Comparison of ENCODE assay signal across 13 cellular contexts in genomic region chr11:10349281-10349665, GRCh38. TPM values are rescaled to one million over a fixed set of nuclear protein-coding genes. Genes with fewer than 3 reads are reported as not detected.
A peak's percentile ranks its signal among the peaks of the same experiment; 100 is the strongest.
DNase-seq lines count a peak whose midpoint lies in the region; ATAC-seq, FAIRE-seq and TF ChIP-seq lines count a peak whose summit lies in the region.
"Had no signal": no experiment of that assay in that cellular context is flagged by ENCODE, and none has a peak within 500 bp of the region (broad histone marks: within the 10 kb centered on the region; RNA-seq: fewer than 3 reads in every experiment).

No MANE protein-coding gene starts in this region.

- H3K9me3 Mint-ChIP-seq in Caco-2 (ENCODE audit: unreplicated experiment), result no peaks in the 10 kb centered on the region
- peaks cover 0 to 2% (median 0%) of the 10 kb centered on the region in 7 donors for H3K9me3 Mint-ChIP-seq in CD14-positive monocyte
- H3K9me3 Mint-ChIP-seq in natural killer cell treated with Interleukin-12 subunit alpha and Interleukin-12 subunit beta and Interleukin-15 and Interleukin-18, amount 100 ng/mL, for 72 hours, result no peaks in the 10 kb centered on the region

- intact Hi-C loops in Caco-2 (cut with micrococcal nuclease; ENCODE audit: unreplicated experiment) (no loop called here), psoas muscle (cut with DNase I) (no loop called here), CD14-positive monocyte (cut with micrococcal nuclease) (no loop called here)

- no peak for TF ChIP-seq EP300 in H1 (IDR thresholded peaks at IDR 0.05; ENCODE audit: borderline replicate concordance in 1 of 2, low read depth in 2 of 2, low read length in 2 of 2)

- no peak overlapping the region for H3K56ac ChIP-seq in H1 (replicated peaks; ENCODE audit: insufficient read length, low read depth, low read length)

- H3K23me2 ChIP-seq in H1 (ENCODE audit: low read depth, low read length), result no peaks in the 10 kb centered on the region

- CTCF ChIA-PET in Caco-2 (lab: Charles Lee) (no interaction called here), H1 (lab: Charles Lee; ENCODE audit: partially characterized antibody) (interaction anchor here (1.3 to 6.3 kb wide), 4 partner anchors 9 to 45 kb away, joined by 3 to 53 read pairs (median 4); no protein-coding TSS in a partner anchor)

- H3K36me3 Mint-ChIP-seq in Caco-2 (ENCODE audit: insufficient read depth, unreplicated experiment), result no peaks in the 10 kb centered on the region
- no peaks in the 10 kb centered on the region for H3K36me3 Mint-ChIP-seq in CD14-positive monocyte
- no peaks in the 10 kb centered on the region for H3K36me3 Mint-ChIP-seq in natural killer cell treated with Interleukin-12 subunit alpha and Interleukin-12 subunit beta and Interleukin-15 and Interleukin-18, amount 100 ng/mL, for 72 hours
- H3K36me3 Mint-ChIP-seq: CD4-positive, alpha-beta memory T cell had no signal

- H3K18ac ChIP-seq in H1 (ENCODE audit: extremely low read depth, low read length), result peak overlapping the region; percentile 88; the same call in 1 of the 2 replicates

- no peak overlapping the region for H2BK15ac ChIP-seq in H1 (ENCODE audit: low read length)

- H2BK5ac ChIP-seq in H1 (ENCODE audit: low read depth, low read length), result peak overlapping the region; percentile 89; the same call in 1 of the 2 replicates

- H4K8ac ChIP-seq in H1 (ENCODE audit: extremely low read depth, insufficient read depth, low read length), result no peak overlapping the region

- H2BK12ac ChIP-seq in H1 (ENCODE audit: low read depth, low read length), result 0 out of 2 replicates have a peak overlapping the region, but pooled peaks have one; percentile 98

- TF ChIP-seq CTCF in Caco-2 (IDR thresholded peaks at IDR 0.05; ENCODE audit: insufficient read depth in 1 of 2, low read depth in 1 of 2, low read length in 1 of 2, severe bottlenecking in 1 of 2, unreplicated experiment in 1 of 2) (no peak), H1 (IDR thresholded peaks at IDR 0.05; ENCODE audit: control extremely low read depth in 1 of 3, insufficient read depth in 1 of 3, low read depth in 1 of 3, low read length in 3 of 3) (no peak), psoas muscle (IDR thresholded peaks at IDR 0.05) (no peak), CD14-positive monocyte (IDR thresholded peaks at IDR 0.05) (no peak)

- no peaks in the 10 kb centered on the region for H3K27me3 ChIP-seq in Caco-2 (replicated peaks; ENCODE audit: control insufficient read depth, insufficient read depth, low read length)
- no peaks in the 10 kb centered on the region for H3K27me3 ChIP-seq in HUES6 (ENCODE audit: control insufficient read depth, insufficient read depth, low read length)
- no peaks in the 10 kb centered on the region for H3K27me3 ChIP-seq in H1 (replicated peaks in 1 of 4; ENCODE audit: control insufficient read depth in 3 of 4, extremely low read depth in 1 of 4, insufficient read depth in 3 of 4, low read length in 3 of 4)
- no peaks in the 10 kb centered on the region for H3K27me3 ChIP-seq in psoas muscle (ENCODE audit: insufficient read depth in 3 of 3, low read length in 2 of 3)

- H3K79me2 ChIP-seq in H1 (ENCODE audit: control insufficient read depth in 1 of 2, insufficient read depth in 2 of 2, low read length in 2 of 2), result no peaks in the 10 kb centered on the region

- H3K4me3 Mint-ChIP-seq in Caco-2 (ENCODE audit: unreplicated experiment) (no peak overlapping the region), CD14-positive monocyte (no peak overlapping the region)
- H3K4me3 Mint-ChIP-seq in natural killer cell treated with Interleukin-12 subunit alpha and Interleukin-12 subunit beta and Interleukin-15 and Interleukin-18, amount 100 ng/mL, for 72 hours, result no peak overlapping the region
- H3K4me3 Mint-ChIP-seq: B cell; CD4-positive, alpha-beta memory T cell had no signal

- H4K5ac ChIP-seq in H1 (ENCODE audit: insufficient read length, low read depth, low read length), result no peak overlapping the region

- no peak for ATAC-seq in psoas muscle
- ATAC-seq in natural killer cell treated with Interleukin-12 subunit alpha and Interleukin-12 subunit beta and Interleukin-15 and Interleukin-18, amount 100 ng/mL, for 72 hours, result no peak

- no peak overlapping the region for H3K4me2 ChIP-seq in H1 (ENCODE audit: insufficient read depth in 1 of 2, low read depth in 2 of 2, low read length in 2 of 2)

- no TSS peak for BruUV-seq in Caco-2 (replicated peaks; lab: Mats Ljungman, UMichigan)

- H3K14ac ChIP-seq in H1 (ENCODE audit: insufficient read length), result no peak overlapping the region

- no peak overlapping the region for H3K4ac ChIP-seq in H1 (replicated peaks; ENCODE audit: insufficient read length, low read depth, low read length)

- H2AK5ac ChIP-seq in H1 (ENCODE audit: low read depth, low read length), result no peak overlapping the region

- H3K36me3 ChIP-seq in Caco-2 (ENCODE audit: control insufficient read depth, insufficient read depth, low read length) (no peaks in the 10 kb centered on the region), HUES6 (ENCODE audit: control insufficient read depth, insufficient read depth, low read length) (no peaks in the 10 kb centered on the region), H1 (ENCODE audit: control insufficient read depth in 2 of 4, insufficient read depth in 4 of 4, low read length in 3 of 4) (no peaks in the 10 kb centered on the region), psoas muscle (ENCODE audit: insufficient read depth in 1 of 2, low read depth in 1 of 2) (no peaks in the 10 kb centered on the region)

- H3K9me3 ChIP-seq in Caco-2 (no peaks in the 10 kb centered on the region), HUES6 (ENCODE audit: control insufficient read depth, insufficient read depth, low read depth, low read length) (no peaks in the 10 kb centered on the region), H1 (ENCODE audit: insufficient read depth in 2 of 2, low read depth in 1 of 2, low read length in 1 of 2) (no peaks in the 10 kb centered on the region), psoas muscle (no peaks in the 10 kb centered on the region)

- H3K9ac ChIP-seq in HUES6 (ENCODE audit: low read length) (no peak overlapping the region), H1 (replicated peaks in 1 of 4; ENCODE audit: extremely low read depth in 1 of 4, low read depth in 3 of 4, low read length in 3 of 4) (no peak overlapping the region)

- H3K4me1 ChIP-seq in Caco-2 (peaks cover 47% of the 10 kb centered on the region), HUES6 (ENCODE audit: control insufficient read depth, insufficient read depth, low read length) (peaks cover 46% of the 10 kb centered on the region), H1 (replicated peaks in 1 of 4; ENCODE audit: control insufficient read depth in 3 of 4, insufficient read depth in 4 of 4, low read length in 3 of 4) (peaks cover 5 to 21% (median 16%) of the 10 kb centered on the region in 4 experiments; a peak in 6 of 7 replicates), psoas muscle (peaks cover 28% of the 10 kb centered on the region)

- FAIRE-seq in H1 (lab: Jason Lieb, UNC), result no peak
- FAIRE-seq: H54 had no signal

- H3K27ac Mint-ChIP-seq in Caco-2 (ENCODE audit: unreplicated experiment), result peak overlapping the region; percentile 32
- H3K27ac Mint-ChIP-seq in CD14-positive monocyte, result no peak overlapping the region
- H3K27ac Mint-ChIP-seq in natural killer cell treated with Interleukin-12 subunit alpha and Interleukin-12 subunit beta and Interleukin-15 and Interleukin-18, amount 100 ng/mL, for 72 hours, result no peak overlapping the region
- H3K27ac Mint-ChIP-seq: B cell; CD4-positive, alpha-beta memory T cell had no signal

- H3K4me3 ChIP-seq in Caco-2 (ENCODE audit: low read depth, low read length) (no peak overlapping the region), HUES6 (ENCODE audit: low read depth, low read length) (no peak overlapping the region), H1 (ENCODE audit: extremely low read depth in 1 of 4, insufficient read depth in 2 of 4, low read depth in 3 of 4, low read length in 4 of 4) (no peak overlapping the region), psoas muscle (no peak overlapping the region)

- no peak overlapping the region for H4K91ac ChIP-seq in H1 (replicated peaks; ENCODE audit: insufficient read length, low read length)

- DNase-seq in Caco-2, result no peak
- DNase-seq in H1 (ENCODE audit: low read depth in 1 of 2, low spot score in 2 of 2), result no peak
- no peak for DNase-seq in psoas muscle
- DNase-seq in NCI-H748 (lab: John Stamatoyannopoulos, UW; ENCODE audit: unreplicated experiment), result no peak
- no peak for DNase-seq in CD14-positive monocyte (ENCODE audit: low spot score)
- DNase-seq in natural killer cell treated with Interleukin-12 subunit alpha and Interleukin-12 subunit beta and Interleukin-15 and Interleukin-18, amount 100 ng/mL, for 72 hours (ENCODE audit: low spot score), result no peak
- DNase-seq: CD4-positive, alpha-beta memory T cell; NCI-H1436 treated with DMSO at 0.1 percent for 48 hours; NK-92 treated with Interleukin-12 subunit alpha and Interleukin-12 subunit beta, amount 100 ng/mL, for 24 hours; OCI-M1 had no signal

- no peaks in the 10 kb centered on the region for H3K79me1 ChIP-seq in H1 (ENCODE audit: low read depth, low read length)

- H2BK20ac ChIP-seq in H1 (ENCODE audit: low read length), result no peak overlapping the region

- H3K23ac ChIP-seq in H1 (ENCODE audit: insufficient read length), result no peak overlapping the region

- no peak overlapping the region for H2AFZ ChIP-seq in H1 (ENCODE audit: low read length)

- H4K20me1 ChIP-seq in H1 (replicated peaks in 1 of 2; ENCODE audit: control insufficient read depth in 1 of 2, insufficient read depth in 2 of 2, low read length in 2 of 2), result no peaks in the 10 kb centered on the region

- POLR2A ChIA-PET in Caco-2 (lab: Charles Lee) (interaction anchor here (0.6 kb wide), 1 partner anchor 11 kb away, joined by 6 read pairs; no protein-coding TSS in a partner anchor), H1 (lab: Charles Lee; ENCODE audit: partially characterized antibody) (interaction anchor here (5.5 kb wide), 1 partner anchor 44 kb away, joined by 129 read pairs; the partner anchor contains the start of gene ADM)

- no peak for TF ChIP-seq POLR2A in H1 (IDR thresholded peaks at IDR 0.05; ENCODE audit: control extremely low read depth in 1 of 2, low read depth in 2 of 2, low read length in 2 of 2)

- H3K27ac ChIP-seq in HUES6 (ENCODE audit: low read depth, low read length) (peak overlapping the region; percentile 1; the same call in 1 of the 2 replicates), H1 (ENCODE audit: low read depth, low read length) (no peak overlapping the region), psoas muscle (peak overlapping the region; percentile 10)

- peak overlapping the region; percentile 34 for H2BK120ac ChIP-seq in H1 (replicated peaks; ENCODE audit: low read depth, low read length)

- no peaks in the 10 kb centered on the region for H3K27me3 Mint-ChIP-seq in Caco-2 (ENCODE audit: insufficient read depth, unreplicated experiment)
- peaks cover 3% of the 10 kb centered on the region in 3 donors for H3K27me3 Mint-ChIP-seq in CD14-positive monocyte (ENCODE audit: low read depth in 3 of 3)
- H3K27me3 Mint-ChIP-seq in natural killer cell treated with Interleukin-12 subunit alpha and Interleukin-12 subunit beta and Interleukin-15 and Interleukin-18, amount 100 ng/mL, for 72 hours, result peaks cover 16 to 18% of the 10 kb centered on the region in 2 donors

- H3K4me1 Mint-ChIP-seq in Caco-2 (ENCODE audit: low read depth, unreplicated experiment), result peaks cover 14% of the 10 kb centered on the region
- H3K4me1 Mint-ChIP-seq in CD14-positive monocyte, result no peaks in the 10 kb centered on the region
- no peaks in the 10 kb centered on the region for H3K4me1 Mint-ChIP-seq in natural killer cell treated with Interleukin-12 subunit alpha and Interleukin-12 subunit beta and Interleukin-15 and Interleukin-18, amount 100 ng/mL, for 72 hours (ENCODE audit: low read depth in 2 of 2)
- H3K4me1 Mint-ChIP-seq: CD4-positive, alpha-beta memory T cell had no signal

- TF ChIP-seq RAD21 in H1 (IDR thresholded peaks at IDR 0.05 in 1 of 2, conservative IDR thresholded peaks at IDR 0.05 in 1 of 2; ENCODE audit: low read depth in 2 of 2, low read length in 2 of 2), result no peak

RNA-seq across cellular contexts. Expression of gene ADM, which starts 44.4 kb away (rescaled TPM):
- total RNA-seq in Caco-2 (2022), result 114 and 127 TPM in 2 replicates
- total RNA-seq in H1 (2021; fragmentation: NEBNext Ultra II Directional; extraction: Animal tissue kit (Norgen Biotek cat#: 25700)), result 92.2 and 94.1 TPM in 2 replicates
- 95.6 and 169 TPM in 2 replicates for polyA plus RNA-seq in H1 (2011; rRNA removed)
- polyA plus RNA-seq in H1 (2011; cell fraction: cytosol; rRNA removed), result 168 TPM
- 272 TPM for polyA plus RNA-seq in H1 (2011; cell fraction: nucleus; rRNA removed)
- polyA plus RNA-seq in H1 (2012, experiment 1 of 2), result 123 to 199 TPM (median 136 TPM) in 4 replicates
- 86.1 TPM for polyA plus RNA-seq in H1 (2012, experiment 2 of 2)
- 89.5 TPM for polyA plus RNA-seq in H1 (2013, experiment 1 of 2)
- 118 TPM for polyA plus RNA-seq in H1 (2013, experiment 2 of 2)
- polyA minus RNA-seq in H1 (2011; rRNA and poly(A)+ RNA removed), result 88.1 and 122 TPM in 2 replicates
- polyA minus RNA-seq in H1 (2011; cell fraction: cytosol; rRNA and poly(A)+ RNA removed), result 66.8 TPM
- 175 TPM for polyA minus RNA-seq in H1 (2011; cell fraction: nucleus; rRNA and poly(A)+ RNA removed)
- 10 to 100 TPM; 11.8 to 73.3 (median 27.8) TPM for total RNA-seq in psoas muscle
- 10 to 100 TPM; 11.7 to 45.1 (median 23.1) TPM for polyA plus RNA-seq in psoas muscle
- polyA plus RNA-seq in CD14-positive monocyte, result 10 to 100 TPM in 1 of 2 donors, 1 to 10 TPM in 1; 9.5 to 20.0 TPM
- 10 to 100 TPM in 1 of 2 donors, 1 to 10 TPM in 1; 2.3 to 13.0 TPM for total RNA-seq in natural killer cell treated with Interleukin-12 subunit alpha and Interleukin-12 subunit beta and Interleukin-15 and Interleukin-18, amount 100 ng/mL, for 72 hours

RNA-seq across cellular contexts. Expression of gene SBF2, which starts 55.3 kb away (rescaled TPM):
- total RNA-seq in Caco-2 (2022), result 56.5 and 72.2 TPM in 2 replicates
- total RNA-seq in H1 (2021; fragmentation: NEBNext Ultra II Directional; extraction: Animal tissue kit (Norgen Biotek cat#: 25700)), result 50.5 and 54.1 TPM in 2 replicates
- 23.4 and 36.7 TPM in 2 replicates for polyA plus RNA-seq in H1 (2011; rRNA removed)
- polyA plus RNA-seq in H1 (2011; cell fraction: cytosol; rRNA removed), result 37.3 TPM
- 36.1 TPM for polyA plus RNA-seq in H1 (2011; cell fraction: nucleus; rRNA removed)
- 33.3 to 38.8 TPM (median 37.1 TPM) in 4 replicates for polyA plus RNA-seq in H1 (2012, experiment 1 of 2)
- 3.4 TPM for polyA plus RNA-seq in H1 (2012, experiment 2 of 2)
- polyA plus RNA-seq in H1 (2013, experiment 1 of 2), result 15.9 TPM
- polyA plus RNA-seq in H1 (2013, experiment 2 of 2), result 18.9 TPM
- polyA minus RNA-seq in H1 (2011; rRNA and poly(A)+ RNA removed), result 116 and 173 TPM in 2 replicates
- polyA minus RNA-seq in H1 (2011; cell fraction: cytosol; rRNA and poly(A)+ RNA removed), result 44.3 TPM
- 129 TPM for polyA minus RNA-seq in H1 (2011; cell fraction: nucleus; rRNA and poly(A)+ RNA removed)
- 10 to 100 TPM; 10.6 to 12.6 (median 12.2) TPM for total RNA-seq in psoas muscle
- 1 to 10 TPM; 3.3 to 6.8 (median 5.5) TPM for polyA plus RNA-seq in psoas muscle
- 10 to 100 TPM in 1 of 2 donors, 1 to 10 TPM in 1; 8.9 to 16.4 TPM for polyA plus RNA-seq in CD14-positive monocyte
- total RNA-seq in natural killer cell treated with Interleukin-12 subunit alpha and Interleukin-12 subunit beta and Interleukin-15 and Interleukin-18, amount 100 ng/mL, for 72 hours, result 10 to 100 TPM; 15.4 to 20.4 TPM
